ENCODE assay signal across 1 cellular context in genomic region chr22:50306753-50307749, GRCh38.
A peak's percentile ranks its signal among the peaks of the same experiment; 100 is the strongest.
TF ChIP-seq lines count a peak whose summit lies in the region.

TSS of gene PLXNB2 (minus strand) at chr22:50307646. CDS start at chr22:50290584, 17,062 bp downstream.

TF ChIP-seq in HepG2, 621 proteins besides CTCF, POLR2A, EP300 and RAD21 (continued from another document and continues in another):
- TF ChIP-seq ZNF563 (CRISPR knock-in tag; IDR thresholded peaks at IDR 0.05) (no peak), ZNF790 (CRISPR knock-in tag; IDR thresholded peaks at IDR 0.05; ENCODE audit: borderline replicate concordance) (no peak), SNAPC5 (CRISPR knock-in tag; IDR thresholded peaks at IDR 0.05; ENCODE audit: borderline replicate concordance) (no peak), ZXDC (CRISPR knock-in tag; IDR thresholded peaks at IDR 0.05) (no peak), ZNF430 (CRISPR knock-in tag; IDR thresholded peaks at IDR 0.05) (no peak), ZNF687 (CRISPR knock-in tag; IDR thresholded peaks at IDR 0.05) (peak; percentile 22), ZNF710 (CRISPR knock-in tag; IDR thresholded peaks at IDR 0.05; ENCODE audit: borderline replicate concordance) (no peak), HNRNPH1 (optimal IDR thresholded peaks at IDR 0.05; ENCODE audit: low read depth, low read length) (no peak), IRF1 (CRISPR knock-in tag; IDR thresholded peaks at IDR 0.05; ENCODE audit: low read depth) (no peak), IRX3 (CRISPR knock-in tag; IDR thresholded peaks at IDR 0.05; ENCODE audit: borderline replicate concordance, low read depth) (no peak), ZBTB2 (CRISPR knock-in tag; IDR thresholded peaks at IDR 0.05; ENCODE audit: low read depth) (peak; percentile 31; the same call in 1 of the 2 replicates), TRIM22 (IDR thresholded peaks at IDR 0.05) (no peak), CSRNP2 (CRISPR knock-in tag; conservative IDR thresholded peaks at IDR 0.05; ENCODE audit: low read depth) (no peak), PHF20 (CRISPR knock-in tag; IDR thresholded peaks at IDR 0.05) (0 out of 2 replicates have a peak, but pooled peaks have one; percentile 11), ZNF598 (CRISPR knock-in tag; IDR thresholded peaks at IDR 0.05; ENCODE audit: borderline replicate concordance) (no peak), ZBTB38 (CRISPR knock-in tag; IDR thresholded peaks at IDR 0.05) (no peak), ZNF768 (CRISPR knock-in tag; IDR thresholded peaks at IDR 0.05) (no peak), TCF7 (IDR thresholded peaks at IDR 0.05; ENCODE audit: low read depth) (no peak), CEBPZ (IDR thresholded peaks at IDR 0.05; ENCODE audit: low read length) (no peak), HNRNPLL (IDR thresholded peaks at IDR 0.05; ENCODE audit: low read depth, low read length, poor library complexity, severe bottlenecking) (peak; percentile 39), ZFP36 (IDR thresholded peaks at IDR 0.05; ENCODE audit: borderline replicate concordance, low read depth, low read length, partially characterized antibody) (no peak), ZNF510 (CRISPR knock-in tag; IDR thresholded peaks at IDR 0.05; ENCODE audit: low read depth) (no peak), ZNF879 (CRISPR knock-in tag; IDR thresholded peaks at IDR 0.05) (no peak), ZNF841 (CRISPR knock-in tag; IDR thresholded peaks at IDR 0.05; ENCODE audit: borderline replicate concordance) (no peak), REL (CRISPR knock-in tag; conservative IDR thresholded peaks at IDR 0.05) (no peak), TFDP2 (CRISPR knock-in tag; IDR thresholded peaks at IDR 0.05) (0 out of 2 replicates have a peak, but pooled peaks have one; percentile 62), TEAD3 (CRISPR knock-in tag; optimal IDR thresholded peaks at IDR 0.05; ENCODE audit: borderline replicate concordance) (no peak), MED13 (CRISPR knock-in tag; IDR thresholded peaks at IDR 0.05) (0 out of 2 replicates have a peak, but pooled peaks have one; percentile 13), ZNF280B (CRISPR knock-in tag; IDR thresholded peaks at IDR 0.05; ENCODE audit: borderline replicate concordance) (no peak), KAT7 (CRISPR knock-in tag; IDR thresholded peaks at IDR 0.05; ENCODE audit: borderline replicate concordance) (no peak)
